ENCODE assay signal across 8 cellular contexts in the genomic region with DNA sequence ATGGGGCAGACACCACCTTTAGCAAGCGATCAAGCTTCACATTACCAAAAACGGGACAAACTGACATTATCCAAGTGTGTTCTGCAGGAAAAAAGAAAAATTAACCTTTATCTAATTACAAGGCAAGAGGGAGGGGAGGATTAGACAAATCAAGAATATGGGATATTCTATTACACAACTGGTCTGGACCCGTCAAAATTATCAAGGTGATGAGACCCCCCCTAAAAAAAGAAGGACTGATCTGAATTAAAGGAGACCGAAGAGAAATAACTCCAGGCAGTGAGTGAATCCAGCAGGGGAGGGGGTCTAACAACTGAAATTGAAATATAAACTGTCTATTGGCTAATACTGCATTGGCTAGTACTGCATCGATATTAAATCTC. TPM values are rescaled to one million over a fixed set of nuclear protein-coding genes. Genes with fewer than 3 reads are reported as not detected.
DNase-seq lines count a peak whose midpoint lies in the region; ATAC-seq and TF ChIP-seq lines count a peak whose summit lies in the region.

No MANE protein-coding gene starts in this region.

- no peak for DNase-seq in SJSA1 (ENCODE audit: low read depth in 1 of 2, low spot score in 2 of 2)
- no peak for DNase-seq in fibroblast of mammary gland (ENCODE audit: low read depth)
- DNase-seq in glomerular visceral epithelial cell (ENCODE audit: extremely low spot score) = no peak
- DNase-seq in posterior cingulate gyrus = no peak
- DNase-seq in NCI-H510A treated with DMSO at 0.1 percent for 48 hours (lab: John Stamatoyannopoulos, UW) = no peak

- H3K27me3 ChIP-seq in SJSA1 (replicated peaks) = no peaks in the 10 kb centered on the region
- H3K27me3 ChIP-seq in rectal smooth muscle tissue (ENCODE audit: control insufficient read depth, insufficient read depth, low read length) = no peaks in the 10 kb centered on the region

- H3K27ac ChIP-seq in SJSA1 (peak overlapping the region; percentile 98), rectal smooth muscle tissue (ENCODE audit: low read depth, low read length) (peak overlapping the region; percentile 99)

- ATAC-seq in GM21529 (IDR thresholded peaks at IDR 0.05; ENCODE audit: unreplicated experiment) = no peak

- H3K9ac ChIP-seq in rectal smooth muscle tissue (ENCODE audit: low read length) = no peak overlapping the region

- H3K36me3 ChIP-seq in SJSA1 = peaks cover under 1% of the 10 kb centered on the region
- peaks cover 3% of the 10 kb centered on the region for H3K36me3 ChIP-seq in rectal smooth muscle tissue (ENCODE audit: control insufficient read depth, insufficient read depth, low read length)

- no peak for TF ChIP-seq CTCF in fibroblast of mammary gland (conservative IDR thresholded peaks at IDR 0.05; ENCODE audit: control insufficient read depth, insufficient read depth, low read depth, low read length)

- intact Hi-C loops in posterior cingulate gyrus (cut with DNase I) = loop anchor here (5.0 kb wide), 1 partner anchor 174 kb away; no protein-coding TSS in a partner anchor

- peaks cover 21% of the 10 kb centered on the region for H3K4me1 ChIP-seq in SJSA1 (replicated peaks)
- H3K4me1 ChIP-seq in rectal smooth muscle tissue (ENCODE audit: control insufficient read depth, insufficient read depth, low read length) = peaks cover 23% of the 10 kb centered on the region

- no peaks in the 10 kb centered on the region for H3K9me3 ChIP-seq in SJSA1 (replicated peaks)

- H3K4me3 ChIP-seq in GM08714 (ENCODE audit: low read length) = peak overlapping the region; percentile 66
- H3K4me3 ChIP-seq in SJSA1 = peak overlapping the region; percentile 71
- H3K4me3 ChIP-seq in fibroblast of mammary gland (ENCODE audit: control insufficient read depth, low read depth, low read length) = peak overlapping the region; percentile 71
- peak overlapping the region; percentile 96 for H3K4me3 ChIP-seq in rectal smooth muscle tissue (ENCODE audit: low read length)

RNA-seq across cellular contexts. Expression of a gene that starts 0.4 kb away (rescaled TPM):
- 42.8 and 58.7 TPM in 2 replicates for total RNA-seq in SJSA1 (2014; rRNA removed; shearing (Covaris generic))

RNA-seq across cellular contexts. Expression of a gene that starts 48.5 kb away (rescaled TPM):
- total RNA-seq in SJSA1 (2014; rRNA removed; shearing (Covaris generic)) = not detected in 2 replicates
